ENCODE assay signal across 1 cellular context in genomic region chr2:236109061-236109460, GRCh38.
TF ChIP-seq lines count a peak whose summit lies in the region.

No MANE protein-coding gene starts in this region.

TF ChIP-seq in GM23338, 12 proteins besides CTCF, POLR2A, EP300 and RAD21 (continued from another document):
- TF ChIP-seq, protein P1, sequence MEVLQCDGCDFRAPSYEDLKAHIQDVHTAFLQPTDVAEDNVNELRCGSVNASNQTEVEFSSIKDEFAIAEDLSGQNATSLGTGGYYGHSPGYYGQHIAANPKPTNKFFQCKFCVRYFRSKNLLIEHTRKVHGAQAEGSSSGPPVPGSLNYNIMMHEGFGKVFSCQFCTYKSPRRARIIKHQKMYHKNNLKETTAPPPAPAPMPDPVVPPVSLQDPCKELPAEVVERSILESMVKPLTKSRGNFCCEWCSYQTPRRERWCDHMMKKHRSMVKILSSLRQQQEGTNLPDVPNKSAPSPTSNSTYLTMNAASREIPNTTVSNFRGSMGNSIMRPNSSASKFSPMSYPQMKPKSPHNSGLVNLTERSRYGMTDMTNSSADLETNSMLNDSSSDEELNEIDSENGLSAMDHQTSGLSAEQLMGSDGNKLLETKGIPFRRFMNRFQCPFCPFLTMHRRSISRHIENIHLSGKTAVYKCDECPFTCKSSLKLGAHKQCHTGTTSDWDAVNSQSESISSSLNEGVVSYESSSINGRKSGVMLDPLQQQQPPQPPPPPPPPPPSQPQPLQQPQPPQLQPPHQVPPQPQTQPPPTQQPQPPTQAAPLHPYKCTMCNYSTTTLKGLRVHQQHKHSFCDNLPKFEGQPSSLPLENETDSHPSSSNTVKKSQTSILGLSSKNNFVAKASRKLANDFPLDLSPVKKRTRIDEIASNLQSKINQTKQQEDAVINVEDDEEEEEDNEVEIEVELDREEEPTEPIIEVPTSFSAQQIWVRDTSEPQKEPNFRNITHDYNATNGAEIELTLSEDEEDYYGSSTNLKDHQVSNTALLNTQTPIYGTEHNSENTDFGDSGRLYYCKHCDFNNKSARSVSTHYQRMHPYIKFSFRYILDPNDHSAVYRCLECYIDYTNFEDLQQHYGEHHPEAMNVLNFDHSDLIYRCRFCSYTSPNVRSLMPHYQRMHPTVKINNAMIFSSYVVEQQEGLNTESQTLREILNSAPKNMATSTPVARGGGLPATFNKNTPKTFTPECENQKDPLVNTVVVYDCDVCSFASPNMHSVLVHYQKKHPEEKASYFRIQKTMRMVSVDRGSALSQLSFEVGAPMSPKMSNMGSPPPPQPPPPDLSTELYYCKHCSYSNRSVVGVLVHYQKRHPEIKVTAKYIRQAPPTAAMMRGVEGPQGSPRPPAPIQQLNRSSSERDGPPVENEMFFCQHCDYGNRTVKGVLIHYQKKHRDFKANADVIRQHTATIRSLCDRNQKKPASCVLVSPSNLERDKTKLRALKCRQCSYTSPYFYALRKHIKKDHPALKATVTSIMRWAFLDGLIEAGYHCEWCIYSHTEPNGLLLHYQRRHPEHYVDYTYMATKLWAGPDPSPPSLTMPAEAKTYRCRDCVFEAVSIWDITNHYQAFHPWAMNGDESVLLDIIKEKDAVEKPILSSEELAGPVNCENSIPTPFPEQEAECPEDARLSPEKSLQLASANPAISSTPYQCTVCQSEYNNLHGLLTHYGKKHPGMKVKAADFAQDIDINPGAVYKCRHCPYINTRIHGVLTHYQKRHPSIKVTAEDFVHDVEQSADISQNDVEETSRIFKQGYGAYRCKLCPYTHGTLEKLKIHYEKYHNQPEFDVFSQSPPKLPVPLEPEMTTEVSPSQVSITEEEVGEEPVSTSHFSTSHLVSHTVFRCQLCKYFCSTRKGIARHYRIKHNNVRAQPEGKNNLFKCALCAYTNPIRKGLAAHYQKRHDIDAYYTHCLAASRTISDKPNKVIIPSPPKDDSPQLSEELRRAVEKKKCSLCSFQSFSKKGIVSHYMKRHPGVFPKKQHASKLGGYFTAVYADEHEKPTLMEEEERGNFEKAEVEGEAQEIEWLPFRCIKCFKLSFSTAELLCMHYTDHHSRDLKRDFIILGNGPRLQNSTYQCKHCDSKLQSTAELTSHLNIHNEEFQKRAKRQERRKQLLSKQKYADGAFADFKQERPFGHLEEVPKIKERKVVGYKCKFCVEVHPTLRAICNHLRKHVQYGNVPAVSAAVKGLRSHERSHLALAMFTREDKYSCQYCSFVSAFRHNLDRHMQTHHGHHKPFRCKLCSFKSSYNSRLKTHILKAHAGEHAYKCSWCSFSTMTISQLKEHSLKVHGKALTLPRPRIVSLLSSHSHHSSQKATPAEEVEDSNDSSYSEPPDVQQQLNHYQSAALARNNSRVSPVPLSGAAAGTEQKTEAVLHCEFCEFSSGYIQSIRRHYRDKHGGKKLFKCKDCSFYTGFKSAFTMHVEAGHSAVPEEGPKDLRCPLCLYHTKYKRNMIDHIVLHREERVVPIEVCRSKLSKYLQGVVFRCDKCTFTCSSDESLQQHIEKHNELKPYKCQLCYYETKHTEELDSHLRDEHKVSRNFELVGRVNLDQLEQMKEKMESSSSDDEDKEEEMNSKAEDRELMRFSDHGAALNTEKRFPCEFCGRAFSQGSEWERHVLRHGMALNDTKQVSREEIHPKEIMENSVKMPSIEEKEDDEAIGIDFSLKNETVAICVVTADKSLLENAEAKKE (CRISPR knock-in tag; IDR thresholded peaks at IDR 0.05): no peak
- no peak for TF ChIP-seq REST (IDR thresholded peaks at IDR 0.05; ENCODE audit: unreplicated experiment)
TF ChIP-seq in GM23338: peak in this region for 0.
